ENCODE assay signal across 17 cellular contexts in the genomic region with DNA sequence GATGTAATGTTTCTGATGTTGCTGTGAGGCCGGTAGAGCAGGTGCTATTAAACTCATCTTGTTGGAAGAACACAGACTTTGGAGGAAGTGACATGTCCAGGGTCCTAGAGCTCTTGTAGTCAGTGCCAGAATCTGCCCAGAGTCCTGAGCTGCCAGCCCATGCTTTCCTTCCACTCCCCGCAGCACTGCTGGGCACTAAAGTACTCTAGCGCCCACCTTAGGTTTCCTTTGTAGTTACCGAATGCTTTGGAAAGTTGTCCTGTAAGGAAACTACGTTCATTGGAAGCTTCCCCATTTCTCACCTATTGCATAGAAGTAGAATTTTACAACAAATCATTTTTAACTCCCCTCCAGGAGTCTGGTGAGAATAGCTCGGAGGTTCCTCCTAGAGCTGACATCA. TPM values are rescaled to one million over a fixed set of nuclear protein-coding genes. Genes with fewer than 3 reads are reported as not detected.
DNase-seq lines count a peak whose midpoint lies in the region; ATAC-seq, FAIRE-seq and TF ChIP-seq lines count a peak whose summit lies in the region.
"Had no signal": no experiment of that assay in that cellular context is flagged by ENCODE, and none has a peak within 500 bp of the region (broad histone marks: within the 10 kb centered on the region; RNA-seq: fewer than 3 reads in every experiment).

No MANE protein-coding gene starts in this region.

- FAIRE-seq in D721Med (lab: Jason Lieb, UNC), result no peak
- FAIRE-seq: GM12892, H54 had no signal

- POLR2A ChIA-PET in activated CD8-positive, alpha-beta T cell treated with anti-CD3 and anti-CD28 coated beads, Interleukin-2, amount 10 ng/mL, durations not matched to agents 7 days and 5 days (lab: Charles Lee), result interaction anchor here (1.1 to 1.8 kb wide), 3 partner anchors 10 to 34 kb away, joined by 3 to 6 read pairs (median 4); no protein-coding TSS in a partner anchor

- no peaks in the 10 kb centered on the region for H3K79me2 ChIP-seq in neural progenitor cell (ENCODE audit: low read depth)

- CTCF ChIA-PET in activated CD8-positive, alpha-beta T cell treated with anti-CD3 and anti-CD28 coated beads, Interleukin-2, amount 10 ng/mL, durations not matched to agents 7 days and 5 days (lab: Charles Lee), result interaction anchor here (1.3 to 2.6 kb wide), 3 partner anchors 10 to 26 kb away, joined by 3 to 14 read pairs (median 6); partner anchors contain the start of gene ZNF862

- H3K9me3 Mint-ChIP-seq in neural progenitor cell, result no peaks in the 10 kb centered on the region
- no peaks in the 10 kb centered on the region for H3K9me3 Mint-ChIP-seq in activated CD8-positive, alpha-beta T cell treated with anti-CD3 and anti-CD28 coated beads, Interleukin-2, amount 10 ng/mL, durations not matched to agents 7 days and 5 days (ENCODE audit: insufficient read depth)
- H3K9me3 Mint-ChIP-seq: T-cell had no signal

- peaks cover 5% of the 10 kb centered on the region for H3K4me1 ChIP-seq in neural progenitor cell

- DNase-seq in D721Med (ENCODE audit: insufficient read length, low spot score) (no peak), NB4 (ENCODE audit: low read depth) (no peak), WERI-Rb-1 (no peak), neural progenitor cell (ENCODE audit: low spot score) (peak; percentile 39), H4 (ENCODE audit: low spot score) (no peak)
- no peak for DNase-seq in activated CD8-positive, alpha-beta T cell treated with anti-CD3 and anti-CD28 coated beads, Interleukin-2, amount 10 ng/mL, durations not matched to agents 7 days and 5 days
- no peak for DNase-seq in stimulated activated CD4-positive, alpha-beta T cell treated with anti-CD3 and anti-CD28 coated beads, Interleukin-2, amount 100 ng/mL, for 24 hours
- DNase-seq: DMS153, KG1, NCI-H1092, NCI-H2081 treated with DMSO at 0.1 percent for 48 hours, NCI-H2227 treated with DMSO at 0.1 percent for 48 hours, NCI-H524 treated with DMSO at 0.1 percent for 48 hours, T-cell had no signal

- H3K4me3 ChIP-seq in NB4 (ENCODE audit: low read depth, low read length) (no peak overlapping the region), WERI-Rb-1 (ENCODE audit: low read depth, low read length) (no peak overlapping the region), neural progenitor cell (no peak overlapping the region)

- no peak overlapping the region for H3K9ac ChIP-seq in neural progenitor cell

- no peak overlapping the region for H3K27ac ChIP-seq in WERI-Rb-1
- H3K27ac ChIP-seq in neural progenitor cell, result no peak overlapping the region

- peaks cover 5% of the 10 kb centered on the region for H3K4me1 Mint-ChIP-seq in neural progenitor cell
- peaks cover 24% of the 10 kb centered on the region for H3K4me1 Mint-ChIP-seq in activated CD8-positive, alpha-beta T cell treated with anti-CD3 and anti-CD28 coated beads, Interleukin-2, amount 10 ng/mL, durations not matched to agents 7 days and 5 days (ENCODE audit: low read depth)

- no peak overlapping the region for H3K4me3 Mint-ChIP-seq in neural progenitor cell
- H3K4me3 Mint-ChIP-seq in activated CD8-positive, alpha-beta T cell treated with anti-CD3 and anti-CD28 coated beads, Interleukin-2, amount 10 ng/mL, durations not matched to agents 7 days and 5 days, result no peak overlapping the region
- H3K4me3 Mint-ChIP-seq: CD14-positive monocyte had no signal

- H3K27me3 ChIP-seq in WERI-Rb-1 (ENCODE audit: insufficient read depth, low read depth, severe bottlenecking), result no peaks in the 10 kb centered on the region
- no peaks in the 10 kb centered on the region for H3K27me3 ChIP-seq in neural progenitor cell

- no peak overlapping the region for H3K27ac Mint-ChIP-seq in neural progenitor cell
- H3K27ac Mint-ChIP-seq in activated CD8-positive, alpha-beta T cell treated with anti-CD3 and anti-CD28 coated beads, Interleukin-2, amount 10 ng/mL, durations not matched to agents 7 days and 5 days, result no peak overlapping the region

- H2AFZ ChIP-seq in neural progenitor cell (replicated peaks), result no peak overlapping the region

- H3K9me3 ChIP-seq in WERI-Rb-1 (ENCODE audit: severe bottlenecking) (no peaks in the 10 kb centered on the region), neural progenitor cell (ENCODE audit: low read depth) (no peaks in the 10 kb centered on the region)

- H4K20me1 ChIP-seq in neural progenitor cell (ENCODE audit: low read depth), result no peaks in the 10 kb centered on the region

- H3K27me3 Mint-ChIP-seq in neural progenitor cell (ENCODE audit: insufficient read depth, low read depth), result peaks cover 6% of the 10 kb centered on the region
- H3K27me3 Mint-ChIP-seq in activated CD8-positive, alpha-beta T cell treated with anti-CD3 and anti-CD28 coated beads, Interleukin-2, amount 10 ng/mL, durations not matched to agents 7 days and 5 days (ENCODE audit: low read depth), result no peaks in the 10 kb centered on the region
- H3K27me3 Mint-ChIP-seq: T-cell had no signal

- TF ChIP-seq POLR2A in NB4 (IDR thresholded peaks at IDR 0.05; ENCODE audit: extremely low read depth, insufficient read length), result no peak

- H3F3A ChIP-seq in neural progenitor cell (ENCODE audit: low read depth), result peaks cover 5% of the 10 kb centered on the region

- H3K36me3 Mint-ChIP-seq in neural progenitor cell, result peaks cover 8% of the 10 kb centered on the region
- peaks cover 29% of the 10 kb centered on the region for H3K36me3 Mint-ChIP-seq in activated CD8-positive, alpha-beta T cell treated with anti-CD3 and anti-CD28 coated beads, Interleukin-2, amount 10 ng/mL, durations not matched to agents 7 days and 5 days (ENCODE audit: low read depth)

- no peak for ATAC-seq in activated CD8-positive, alpha-beta T cell treated with anti-CD3 and anti-CD28 coated beads, Interleukin-2, amount 10 ng/mL, durations not matched to agents 7 days and 5 days
- ATAC-seq: T-cell had no signal

- no peak overlapping the region for H3K4me2 ChIP-seq in neural progenitor cell

- H3K36me3 ChIP-seq in WERI-Rb-1 (no peaks in the 10 kb centered on the region), neural progenitor cell (no peaks in the 10 kb centered on the region)

- TF ChIP-seq CTCF in D721Med (IDR thresholded peaks at IDR 0.05; ENCODE audit: insufficient read depth, missing control alignments) (peak; percentile 21), NB4 (IDR thresholded peaks at IDR 0.05; ENCODE audit: low read depth, low read length) (peak; percentile 10), WERI-Rb-1 (IDR thresholded peaks at IDR 0.05; ENCODE audit: low read depth, low read length) (peak; percentile 43; the same call in 1 of the 2 replicates), neural progenitor cell (IDR thresholded peaks at IDR 0.05) (peak; percentile 31)

RNA-seq across cellular contexts. Expression of gene ZNF862, which starts 11.0 kb away (rescaled TPM):
- 5.9 and 12.6 TPM in 2 replicates for total RNA-seq in neural progenitor cell (ENCODE audit: low replicate concordance)
- total RNA-seq in activated CD8-positive, alpha-beta T cell treated with anti-CD3 and anti-CD28 coated beads, Interleukin-2, amount 10 ng/mL, durations not matched to agents 7 days and 5 days, result 10 to 100 TPM; 21.5 to 24.9 TPM
- total RNA-seq in H4 (2014; rRNA removed; shearing (Covaris generic)), result 2.1 and 16.0 TPM in 2 replicates

RNA-seq across cellular contexts. Expression of gene ATP6V0E2, which starts 24.6 kb away (rescaled TPM):
- total RNA-seq in neural progenitor cell (ENCODE audit: low replicate concordance), result 14.6 and 45.2 TPM in 2 replicates
- total RNA-seq in activated CD8-positive, alpha-beta T cell treated with anti-CD3 and anti-CD28 coated beads, Interleukin-2, amount 10 ng/mL, durations not matched to agents 7 days and 5 days, result 10 to 100 TPM; 92.9 to 99.6 TPM
- total RNA-seq in H4 (2014; rRNA removed; shearing (Covaris generic)), result 21.6 and 25.4 TPM in 2 replicates
